In the genomic region with DNA sequence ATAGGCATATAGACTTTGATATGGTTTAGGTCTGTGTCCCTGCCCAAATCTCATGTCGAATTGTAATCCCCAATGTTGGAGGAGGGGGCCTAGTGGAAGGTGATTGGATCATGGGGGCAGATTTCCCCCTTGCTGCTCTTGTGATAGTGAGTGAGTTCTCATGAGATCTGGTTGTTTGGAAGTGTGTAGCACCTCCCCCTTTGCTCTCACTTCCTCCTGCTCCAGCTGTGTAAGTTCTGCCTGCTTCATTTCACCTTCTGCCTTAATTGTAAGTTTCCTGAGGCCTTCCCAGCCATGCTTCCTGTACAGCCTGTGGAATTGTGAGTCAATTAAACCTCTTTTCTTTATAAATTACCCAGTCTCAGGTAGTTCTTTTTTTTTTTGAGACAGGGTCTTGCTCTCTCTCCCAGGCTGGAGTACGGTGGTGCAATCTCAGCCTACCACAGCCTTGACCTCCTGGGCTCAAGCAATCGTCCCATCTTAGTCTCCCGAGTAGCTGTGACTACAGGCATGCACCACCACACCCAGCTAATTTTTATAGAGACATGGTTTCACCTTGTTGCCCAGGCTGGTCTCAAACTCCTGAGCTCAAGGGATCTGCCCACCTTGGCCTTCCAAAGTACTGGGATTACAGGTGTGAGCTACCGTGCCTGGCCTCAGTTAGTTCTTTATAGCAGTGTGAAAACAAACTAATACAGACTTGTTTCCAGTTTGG, we compare ENCODE assay signal across 10 cellular contexts. TPM values are rescaled to one million over a fixed set of nuclear protein-coding genes. Genes with fewer than 3 reads are reported as not detected.
"Had no signal": no experiment of that assay in that cellular context is flagged by ENCODE, and none has a peak within 500 bp of the region (broad histone marks: within the 10 kb centered on the region; RNA-seq: fewer than 3 reads in every experiment).

No MANE protein-coding gene starts in this region.

RNA-seq across cellular contexts. Expression of gene DHRS2, which starts 1.3 kb away (rescaled TPM):
- total RNA-seq: left cardiac atrium, left ventricle myocardium superior, mesenteric fat pad, neural crest cell, posterior vena cava, sigmoid colon, temporal lobe had no signal

RNA-seq across cellular contexts. Expression of gene JPH4, which starts 56.3 kb away (rescaled TPM):
- total RNA-seq: lung microvascular endothelial cell, myocyte, osteoblast had no signal
